In genomic region chr11:35619754-35620640, GRCh38 we compare ENCODE assay signal across 8 cellular contexts. TPM values are rescaled to one million over a fixed set of nuclear protein-coding genes. Genes with fewer than 3 reads are reported as not detected.
DNase-seq lines count a peak whose midpoint lies in the region; ATAC-seq and TF ChIP-seq lines count a peak whose summit lies in the region.

No MANE protein-coding gene starts in this region.

- DNase-seq in NCI-H82 (lab: John Stamatoyannopoulos, UW) (peak; percentile 65), NCI-H82 treated with DMSO at 0.1 percent for 48 hours (lab: John Stamatoyannopoulos, UW; ENCODE audit: unreplicated experiment) (no peak), esophagus squamous epithelium (lab: John Stamatoyannopoulos, UW) (no peak), CD1c-positive myeloid dendritic cell (ENCODE audit: extremely low spot score) (no peak), AML-193 (lab: John Stamatoyannopoulos, UW) (no peak)
- no peak for DNase-seq in naive thymus-derived CD8-positive, alpha-beta T cell

- peak overlapping the region in 3 of 4 donors; percentile 49 to 87 (median 84) for H3K27ac ChIP-seq in esophagus squamous epithelium

- no peaks in the 10 kb centered on the region for H3K9me3 Mint-ChIP-seq in naive thymus-derived CD8-positive, alpha-beta T cell

- no peaks in the 10 kb centered on the region for H3K36me3 Mint-ChIP-seq in naive thymus-derived CD8-positive, alpha-beta T cell

- H3K27me3 Mint-ChIP-seq in naive thymus-derived CD8-positive, alpha-beta T cell = peaks cover 37 to 66% (median 63%) of the 10 kb centered on the region in 5 donors

- intact Hi-C loops in esophagus squamous epithelium (cut with DNase I) = loop anchor here (5.0 to 10.0 kb wide), 4 partner anchors 197 to 875 kb away; no protein-coding TSS in a partner anchor

- TF ChIP-seq POLR2A in esophagus squamous epithelium (IDR thresholded peaks at IDR 0.05) = no peak

- H3K4me3 Mint-ChIP-seq in naive thymus-derived CD8-positive, alpha-beta T cell = peak overlapping the region; percentile 38 to 74 (median 70)

- no peaks in the 10 kb centered on the region for H3K9me3 ChIP-seq in esophagus squamous epithelium

- POLR2A ChIA-PET in naive thymus-derived CD8-positive, alpha-beta T cell (lab: Charles Lee) = interaction anchor here (1.1 kb wide), 1 partner anchor 42 kb away, joined by 3 read pairs; the partner anchor contains the start of gene TRIM44

- H3K4me1 ChIP-seq in esophagus squamous epithelium = peaks cover 18 to 72% (median 27%) of the 10 kb centered on the region in 3 donors

- no peak for TF ChIP-seq CTCF in esophagus squamous epithelium (IDR thresholded peaks at IDR 0.05)

- H3K4me3 ChIP-seq in esophagus squamous epithelium = peak overlapping the region; percentile 53 to 76 (median 64)

- peaks cover 0 to 16% (median 13%) of the 10 kb centered on the region in 4 donors for H3K4me1 Mint-ChIP-seq in naive thymus-derived CD8-positive, alpha-beta T cell

- WGBS in esophagus squamous epithelium, 2 donors = 2 to 4% methylated on average over 18 to 19 of the region's 48 CpGs

- ATAC-seq in HG03025 (IDR thresholded peaks at IDR 0.05; ENCODE audit: low FRiP score, unreplicated experiment) = peak; percentile 20
- peak; percentile 5 for ATAC-seq in SK-N-SH treated with all-trans-retinoic acid at 6 μM for 48 hours
- ATAC-seq in naive thymus-derived CD8-positive, alpha-beta T cell = peak; percentile 32 to 37

- H3K27me3 ChIP-seq in esophagus squamous epithelium = peaks cover 0 to 56% (median 0%) of the 10 kb centered on the region in 4 donors

- no peak overlapping the region for H3K27ac Mint-ChIP-seq in naive thymus-derived CD8-positive, alpha-beta T cell

- H3K36me3 ChIP-seq in esophagus squamous epithelium = no peaks in the 10 kb centered on the region

TF ChIP-seq in SK-N-SH treated with all-trans-retinoic acid at 6 μM for 48 hours, 23 proteins besides CTCF, POLR2A, EP300 and RAD21:
- TF ChIP-seq TOX (CRISPR knock-in tag; IDR thresholded peaks at IDR 0.05; ENCODE audit: borderline replicate concordance) (no peak), ESRRG (CRISPR knock-in tag; IDR thresholded peaks at IDR 0.05) (no peak), TCF4 (CRISPR knock-in tag; IDR thresholded peaks at IDR 0.05; ENCODE audit: borderline replicate concordance) (no peak), ZNF565 (CRISPR knock-in tag; conservative IDR thresholded peaks at IDR 0.05; ENCODE audit: low read depth) (no peak), BACH2 (CRISPR knock-in tag; IDR thresholded peaks at IDR 0.05; ENCODE audit: borderline replicate concordance) (no peak), ZFP30 (CRISPR knock-in tag; IDR thresholded peaks at IDR 0.05) (no peak), POU6F1 (CRISPR knock-in tag; IDR thresholded peaks at IDR 0.05; ENCODE audit: borderline replicate concordance, low read depth) (no peak), CSDC2 (CRISPR knock-in tag; IDR thresholded peaks at IDR 0.05) (no peak), ZC3H10 (CRISPR knock-in tag; IDR thresholded peaks at IDR 0.05) (no peak), CREB5 (CRISPR knock-in tag; IDR thresholded peaks at IDR 0.05; ENCODE audit: low read depth) (no peak), OSR1 (CRISPR knock-in tag; IDR thresholded peaks at IDR 0.05) (no peak), PATZ1 (CRISPR knock-in tag; IDR thresholded peaks at IDR 0.05; ENCODE audit: borderline replicate concordance) (no peak)
TF ChIP-seq in SK-N-SH treated with all-trans-retinoic acid at 6 μM for 48 hours: peak in this region for 0.

RNA-seq across cellular contexts. Expression of gene FJX1, which starts 1.7 kb away (rescaled TPM):
- total RNA-seq in esophagus squamous epithelium = 10 to 100 TPM in 3 of 4 donors, 1 to 10 TPM in 1; 8.8 to 12.4 (median 11.1) TPM
- not detected for total RNA-seq in naive thymus-derived CD8-positive, alpha-beta T cell
- polyA plus RNA-seq in naive thymus-derived CD8-positive, alpha-beta T cell = under 1 TPM in 1 of 3 donors, not detected in 2; 0.15 TPM

RNA-seq across cellular contexts. Expression of gene TRIM44, which starts 42.6 kb away (rescaled TPM):
- 10 to 100 TPM in 2 of 4 donors, 1 to 10 TPM in 2; 6.8 to 32.0 (median 13.5) TPM for total RNA-seq in esophagus squamous epithelium
- total RNA-seq in naive thymus-derived CD8-positive, alpha-beta T cell = 10 to 100 TPM; 64.5 to 73.4 TPM
- 10 to 100 TPM; 49.5 to 59.4 (median 56.4) TPM for polyA plus RNA-seq in naive thymus-derived CD8-positive, alpha-beta T cell

Comparison
In these comparisons a context has a peak if more than half of its experiments do, and no peak if none do; other contexts are left out.
1. RNA of gene FJX1, which starts 1.7 kb away (total RNA-seq): 8.8 to 12.4 TPM in esophagus squamous epithelium; not detected in naive thymus-derived CD8-positive, alpha-beta T cell; every median in the first group is over 4 times any median in the second.
2. Peak in every context shown above with its lines, with median percentiles within 50 percentile points of each other: ATAC-seq.